Comparison of ENCODE assay signal across 8 cellular contexts in genomic region chr4:1579834-1580686, GRCh38.
DNase-seq lines count a peak whose midpoint lies in the region; ATAC-seq and TF ChIP-seq lines count a peak whose summit lies in the region.

No MANE protein-coding gene starts in this region.

- H3K27me3 ChIP-seq in brain microvascular endothelial cell (replicated peaks) = peaks cover 3% of the 10 kb centered on the region

- H3K27ac Mint-ChIP-seq in immature natural killer cell = peak overlapping the region; percentile 17 to 88 (median 70)

- H3K9me3 Mint-ChIP-seq in immature natural killer cell = no peaks in the 10 kb centered on the region

- TF ChIP-seq CTCF in brain microvascular endothelial cell (IDR thresholded peaks at IDR 0.05; ENCODE audit: low read depth, low read length, missing control alignments) = no peak

- peaks cover 0 to 6% (median 3%) of the 10 kb centered on the region in 3 donors for H3K27me3 Mint-ChIP-seq in immature natural killer cell (ENCODE audit: low read depth in 3 of 3)

- in situ Hi-C loops in ACHN (cut with HindIII; ENCODE audit: low pct_ligation_motif_present, low pct_unique_long_range_greater_than_20kb, low sequenced_read_pairs) (no loop called here), brain microvascular endothelial cell (cut with HindIII; ENCODE audit: low pct_ligation_motif_present, low sequenced_read_pairs) (no loop called here)

- peak overlapping the region; percentile 54 for H3K4me3 ChIP-seq in brain microvascular endothelial cell (ENCODE audit: low read depth, low read length)

- peaks cover 6 to 7% of the 10 kb centered on the region in 2 donors for H3K4me1 Mint-ChIP-seq in immature natural killer cell

- no peak for ATAC-seq in HG03378 (IDR thresholded peaks at IDR 0.05; ENCODE audit: unreplicated experiment)

- H3K36me3 ChIP-seq in brain microvascular endothelial cell (replicated peaks) = no peaks in the 10 kb centered on the region

- peak overlapping the region; percentile 78 to 85 (median 80) for H3K4me3 Mint-ChIP-seq in immature natural killer cell

- DNase-seq in ACHN = peak; percentile 84
- DNase-seq in GM19238 (ENCODE audit: insufficient read length, low spot score) = peak; percentile 60
- peak; percentile 49 for DNase-seq in KG1 (lab: John Stamatoyannopoulos, UW)
- DNase-seq in UCSD-AML1 (lab: John Stamatoyannopoulos, UW; ENCODE audit: unreplicated experiment) = peak; percentile 97
- peak; percentile 25 for DNase-seq in brain microvascular endothelial cell
- DNase-seq in immature natural killer cell = peak; percentile 86 to 93 (median 91)
- DNase-seq in stimulated activated CD4-positive, alpha-beta T cell treated with anti-CD3 and anti-CD28 coated beads, Interleukin-15, amount 100 ng/mL, for 1 hour (ENCODE audit: low read depth in 1 of 2, low spot score in 1 of 2) = peak; percentile 89 to 91

- H3K36me3 Mint-ChIP-seq in immature natural killer cell = no peaks in the 10 kb centered on the region

- peak overlapping the region; percentile 31 for H3K27ac ChIP-seq in brain microvascular endothelial cell

Comparison
In these comparisons a context has a peak if more than half of its experiments do, and no peak if none do; other contexts are left out.
1. DNase-seq: peak in every context shown above with its lines; median percentile 97 in UCSD-AML1; 91 in immature natural killer cell; 90 in stimulated activated CD4-positive, alpha-beta T cell treated with anti-CD3 and anti-CD28 coated beads, Interleukin-15, amount 100 ng/mL, for 1 hour; 84 in ACHN; 60 in GM19238; 49 in KG1; 25 in brain microvascular endothelial cell.